11 cellular contexts compared by ENCODE assay signal in the genomic region with DNA sequence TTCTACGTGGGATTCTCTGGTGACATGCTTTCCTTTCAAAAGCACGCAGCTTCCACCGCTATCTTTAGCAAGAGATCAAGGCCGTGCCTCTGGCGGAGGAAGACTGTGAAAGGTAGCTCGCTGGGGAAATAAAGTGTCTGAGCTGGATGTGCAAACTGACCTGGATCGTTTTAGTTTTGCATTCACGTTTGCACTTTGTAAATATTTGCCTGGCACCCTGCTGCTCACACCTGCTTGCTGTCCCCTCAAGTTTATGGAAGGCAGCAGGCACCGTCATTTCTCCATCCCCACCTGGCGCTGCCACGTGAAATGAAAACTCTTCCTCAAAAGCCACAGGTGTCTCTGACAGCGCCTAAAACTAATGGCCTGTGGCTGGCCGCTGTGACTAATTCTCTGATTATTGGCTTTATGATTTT. TPM values are rescaled to one million over a fixed set of nuclear protein-coding genes. Genes with fewer than 3 reads are reported as not detected.
A peak's percentile ranks its signal among the peaks of the same experiment; 100 is the strongest.
DNase-seq lines count a peak whose midpoint lies in the region; ATAC-seq and TF ChIP-seq lines count a peak whose summit lies in the region.
"Had no signal": no experiment of that assay in that cellular context is flagged by ENCODE, and none has a peak within 500 bp of the region (broad histone marks: within the 10 kb centered on the region; RNA-seq: fewer than 3 reads in every experiment).

No MANE protein-coding gene starts in this region.

- TF ChIP-seq EP300 in SK-N-SH (IDR thresholded peaks at IDR 0.05; ENCODE audit: borderline replicate concordance in 1 of 2, low read depth in 1 of 2, low read length in 1 of 2): no peak

- CTCF ChIA-PET in SK-N-SH (lab: Yijun Ruan, JAX) (interaction anchor here (1.5 to 2.9 kb wide), 2 partner anchors 8 to 27 kb away, joined by 4 to 7 read pairs; no protein-coding TSS in a partner anchor), PC-9 (lab: Charles Lee) (no interaction called here)

- H3K9ac ChIP-seq in SK-N-SH: no peak overlapping the region

- H3K36me3 Mint-ChIP-seq in type B pancreatic cell: no peaks in the 10 kb centered on the region

- H3F3A ChIP-seq in SK-N-SH (replicated peaks; ENCODE audit: insufficient read depth): no peaks in the 10 kb centered on the region
- no peaks in the 10 kb centered on the region; the same call in 1 of the 2 replicates for H3F3A ChIP-seq in PC-9 (ENCODE audit: insufficient read depth, low read depth)

- H3K27ac Mint-ChIP-seq in type B pancreatic cell: peak overlapping the region; percentile 43
- H3K27ac Mint-ChIP-seq: T-helper 1 cell treated with Interleukin-12 subunit alpha and Interleukin-12 subunit beta and Interleukin-4 antibody, amounts not matched to agents 30 μg/mL and 1 μg/mL, for 36 hours had no signal

- H3K27me3 Mint-ChIP-seq in type B pancreatic cell: peaks cover 33% of the 10 kb centered on the region

- 70% methylated on average over 13 of the region's 13 CpGs for WGBS in SK-N-SH (ENCODE audit: low lambda C conversion rate)

- H3K4me3 ChIP-seq in SK-N-SH (ENCODE audit: low read depth in 2 of 2, low read length in 1 of 2): no peak overlapping the region
- no peak overlapping the region for H3K4me3 ChIP-seq in PC-9
- H3K4me3 ChIP-seq: HAP-1 had no signal

- POLR2A ChIA-PET in SK-N-SH (lab: Yijun Ruan, JAX) (no interaction called here), PC-9 (lab: Charles Lee; ENCODE audit: unreplicated experiment) (no interaction called here)

- H2AFZ ChIP-seq in SK-N-SH (ENCODE audit: low read depth) (no peak overlapping the region), PC-9 (no peak overlapping the region)

- H4K20me1 ChIP-seq in SK-N-SH (ENCODE audit: insufficient read depth) (no peaks in the 10 kb centered on the region), PC-9 (ENCODE audit: insufficient read depth) (no peaks in the 10 kb centered on the region)

- no peaks in the 10 kb centered on the region for H3K9me3 ChIP-seq in SK-N-SH
- H3K9me3 ChIP-seq in PC-9 (ENCODE audit: insufficient read depth, low read depth): no peaks in the 10 kb centered on the region
- H3K9me3 ChIP-seq: HAP-1 had no signal

- DNase-seq in SK-N-SH (no peak), PC-9 (no peak), iris pigment epithelial cell (ENCODE audit: low read depth) (peak; percentile 3), type B pancreatic cell (ENCODE audit: extremely low spot score, unreplicated experiment) (no peak)
- no peak for DNase-seq in effector CD4-positive, alpha-beta T cell

- H3K4me1 Mint-ChIP-seq in type B pancreatic cell (ENCODE audit: unreplicated experiment): peaks cover 14% of the 10 kb centered on the region

- H3K4me3 Mint-ChIP-seq in type B pancreatic cell: no peak overlapping the region
- H3K4me3 Mint-ChIP-seq: T-helper 1 cell treated with Interleukin-12 subunit alpha and Interleukin-12 subunit beta and Interleukin-4 antibody, amounts not matched to agents 30 μg/mL and 1 μg/mL, for 36 hours had no signal

- H3K9me3 Mint-ChIP-seq in type B pancreatic cell: no peaks in the 10 kb centered on the region
- H3K9me3 Mint-ChIP-seq: T-helper 1 cell treated with Interleukin-12 subunit alpha and Interleukin-12 subunit beta and Interleukin-4 antibody, amounts not matched to agents 30 μg/mL and 1 μg/mL, for 36 hours had no signal

- no peak for TF ChIP-seq CTCF in SK-N-SH (IDR thresholded peaks at IDR 0.05)
- TF ChIP-seq CTCF in PC-9 (conservative IDR thresholded peaks at IDR 0.05): no peak
- no peak for TF ChIP-seq CTCF in type B pancreatic cell (conservative IDR thresholded peaks at IDR 0.05)

- no peak overlapping the region for H3K27ac ChIP-seq in SK-N-SH (ENCODE audit: low read depth in 2 of 2, low read length in 1 of 2)
- no peak overlapping the region for H3K27ac ChIP-seq in PC-9
- H3K27ac ChIP-seq: 22Rv1 had no signal

- 0 out of 2 replicates have a peak overlapping the region, but pooled peaks have one; percentile 41 for H3K4me2 ChIP-seq in SK-N-SH
- H3K4me2 ChIP-seq in PC-9: peak overlapping the region; percentile 23; the same call in 1 of the 2 replicates

- H3K9me2 ChIP-seq in SK-N-SH: no peaks in the 10 kb centered on the region
- H3K9me2 ChIP-seq in PC-9 (ENCODE audit: insufficient read depth): no peaks in the 10 kb centered on the region

- no peaks in the 10 kb centered on the region for H3K4me1 ChIP-seq in SK-N-SH (ENCODE audit: control insufficient read depth in 1 of 2, insufficient read depth in 2 of 2, low read depth in 1 of 2, low read length in 1 of 2)
- H3K4me1 ChIP-seq in PC-9 (replicated peaks; ENCODE audit: insufficient read depth): no peaks in the 10 kb centered on the region

- ATAC-seq in SK-N-SH treated with all-trans-retinoic acid at 6 μM for 48 hours (no peak), GM21447 (IDR thresholded peaks at IDR 0.05; ENCODE audit: unreplicated experiment) (no peak), HG02759 (IDR thresholded peaks at IDR 0.05; ENCODE audit: unreplicated experiment) (no peak)

- H3K27me3 ChIP-seq in SK-N-SH (ENCODE audit: insufficient read depth) (peaks cover 17% of the 10 kb centered on the region; the same call in 1 of the 2 replicates), PC-9 (ENCODE audit: insufficient read depth, low read depth) (no peaks in the 10 kb centered on the region)

- TF ChIP-seq RAD21 in SK-N-SH (IDR thresholded peaks at IDR 0.05; ENCODE audit: low read length): no peak

- intact Hi-C loops in PC-9 (cut with micrococcal nuclease; ENCODE audit: unreplicated experiment): no loop called here

- H3K79me2 ChIP-seq in SK-N-SH (ENCODE audit: insufficient read depth) (no peaks in the 10 kb centered on the region), PC-9 (ENCODE audit: low read depth) (no peaks in the 10 kb centered on the region)

- H3K36me3 ChIP-seq in SK-N-SH (replicated peaks in 1 of 2; ENCODE audit: control insufficient read depth in 1 of 2, insufficient read depth in 2 of 2, low read length in 1 of 2) (no peaks in the 10 kb centered on the region), PC-9 (ENCODE audit: low read depth) (no peaks in the 10 kb centered on the region)
- H3K36me3 ChIP-seq: HAP-1 had no signal

- no TSS peak for BruUV-seq in PC-9 (replicated peaks; lab: Mats Ljungman, UMichigan)

TF ChIP-seq in SK-N-SH, 30 proteins besides CTCF, POLR2A, EP300 and RAD21:
- TF ChIP-seq RCOR1 (IDR thresholded peaks at IDR 0.05; ENCODE audit: low read length) (no peak), MXI1 (IDR thresholded peaks at IDR 0.05; ENCODE audit: low read depth, low read length) (no peak), GATA2 (CRISPR knock-in tag; IDR thresholded peaks at IDR 0.05) (no peak), NFIC (IDR thresholded peaks at IDR 0.05; ENCODE audit: borderline replicate concordance) (no peak), EZH2phosphoT487 (IDR thresholded peaks at IDR 0.05; ENCODE audit: borderline replicate concordance, low read depth) (no peak), POLR2AphosphoS5 (IDR thresholded peaks at IDR 0.05; ENCODE audit: low read depth, low read length) (no peak), YY1 (IDR thresholded peaks at IDR 0.05; ENCODE audit: low read depth) (no peak), FOXM1 (IDR thresholded peaks at IDR 0.05; ENCODE audit: low read depth) (no peak), GABPA (IDR thresholded peaks at IDR 0.05; ENCODE audit: low read depth) (no peak)
- TF ChIP-seq, protein P1, sequence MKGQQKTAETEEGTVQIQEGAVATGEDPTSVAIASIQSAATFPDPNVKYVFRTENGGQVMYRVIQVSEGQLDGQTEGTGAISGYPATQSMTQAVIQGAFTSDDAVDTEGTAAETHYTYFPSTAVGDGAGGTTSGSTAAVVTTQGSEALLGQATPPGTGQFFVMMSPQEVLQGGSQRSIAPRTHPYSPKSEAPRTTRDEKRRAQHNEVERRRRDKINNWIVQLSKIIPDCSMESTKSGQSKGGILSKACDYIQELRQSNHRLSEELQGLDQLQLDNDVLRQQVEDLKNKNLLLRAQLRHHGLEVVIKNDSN (IDR thresholded peaks at IDR 0.05; ENCODE audit: borderline replicate concordance, low read depth): no peak

TF ChIP-seq in SK-N-SH treated with all-trans-retinoic acid at 6 μM for 48 hours, 23 proteins besides CTCF, POLR2A, EP300 and RAD21 (continues in another document):
- no peak for TF ChIP-seq RARB (CRISPR knock-in tag; IDR thresholded peaks at IDR 0.05)
- TF ChIP-seq CSDC2 (CRISPR knock-in tag; IDR thresholded peaks at IDR 0.05): no peak
- TF ChIP-seq ZNF70 (CRISPR knock-in tag; IDR thresholded peaks at IDR 0.05): no peak
- TF ChIP-seq, protein P2, sequence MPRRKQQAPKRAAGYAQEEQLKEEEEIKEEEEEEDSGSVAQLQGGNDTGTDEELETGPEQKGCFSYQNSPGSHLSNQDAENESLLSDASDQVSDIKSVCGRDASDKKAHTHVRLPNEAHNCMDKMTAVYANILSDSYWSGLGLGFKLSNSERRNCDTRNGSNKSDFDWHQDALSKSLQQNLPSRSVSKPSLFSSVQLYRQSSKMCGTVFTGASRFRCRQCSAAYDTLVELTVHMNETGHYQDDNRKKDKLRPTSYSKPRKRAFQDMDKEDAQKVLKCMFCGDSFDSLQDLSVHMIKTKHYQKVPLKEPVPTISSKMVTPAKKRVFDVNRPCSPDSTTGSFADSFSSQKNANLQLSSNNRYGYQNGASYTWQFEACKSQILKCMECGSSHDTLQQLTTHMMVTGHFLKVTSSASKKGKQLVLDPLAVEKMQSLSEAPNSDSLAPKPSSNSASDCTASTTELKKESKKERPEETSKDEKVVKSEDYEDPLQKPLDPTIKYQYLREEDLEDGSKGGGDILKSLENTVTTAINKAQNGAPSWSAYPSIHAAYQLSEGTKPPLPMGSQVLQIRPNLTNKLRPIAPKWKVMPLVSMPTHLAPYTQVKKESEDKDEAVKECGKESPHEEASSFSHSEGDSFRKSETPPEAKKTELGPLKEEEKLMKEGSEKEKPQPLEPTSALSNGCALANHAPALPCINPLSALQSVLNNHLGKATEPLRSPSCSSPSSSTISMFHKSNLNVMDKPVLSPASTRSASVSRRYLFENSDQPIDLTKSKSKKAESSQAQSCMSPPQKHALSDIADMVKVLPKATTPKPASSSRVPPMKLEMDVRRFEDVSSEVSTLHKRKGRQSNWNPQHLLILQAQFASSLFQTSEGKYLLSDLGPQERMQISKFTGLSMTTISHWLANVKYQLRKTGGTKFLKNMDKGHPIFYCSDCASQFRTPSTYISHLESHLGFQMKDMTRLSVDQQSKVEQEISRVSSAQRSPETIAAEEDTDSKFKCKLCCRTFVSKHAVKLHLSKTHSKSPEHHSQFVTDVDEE (CRISPR knock-in tag; IDR thresholded peaks at IDR 0.05): no peak
- TF ChIP-seq ESRRG (CRISPR knock-in tag; IDR thresholded peaks at IDR 0.05): no peak
- no peak for TF ChIP-seq ARNTL (CRISPR knock-in tag; IDR thresholded peaks at IDR 0.05; ENCODE audit: borderline replicate concordance, low read depth)
- no peak for TF ChIP-seq BACH2 (CRISPR knock-in tag; IDR thresholded peaks at IDR 0.05; ENCODE audit: borderline replicate concordance)

RNA-seq across cellular contexts. Expression of a gene that starts 44.0 kb away (rescaled TPM):
- 156 and 207 TPM in 2 replicates for polyA plus RNA-seq in SK-N-SH (2012; rRNA removed)
- polyA plus RNA-seq in SK-N-SH (2012; cell fraction: cytosol; rRNA removed): 151 and 217 TPM in 2 replicates
- polyA plus RNA-seq in SK-N-SH (2012; cell fraction: nucleus; rRNA removed): 379 and 436 TPM in 2 replicates
- 142 and 177 TPM in 2 replicates for total RNA-seq in PC-9 (2021)
- 153 and 188 TPM in 2 replicates for total RNA-seq in type B pancreatic cell (ENCODE audit: low replicate concordance)
